ENCODE assay signal across 13 cellular contexts in genomic region chr2:174465327-174465726, GRCh38. TPM values are rescaled to one million over a fixed set of nuclear protein-coding genes. Genes with fewer than 3 reads are reported as not detected.
DNase-seq lines count a peak whose midpoint lies in the region; ATAC-seq lines count a peak whose summit lies in the region.
"Had no signal": no experiment of that assay in that cellular context is flagged by ENCODE, and none has a peak within 500 bp of the region (broad histone marks: within the 10 kb centered on the region; RNA-seq: fewer than 3 reads in every experiment).

No MANE protein-coding gene starts in this region.

- no peak overlapping the region for H3K4me2 ChIP-seq in Karpas-422 (ENCODE audit: low read depth, low read length, poor library complexity, severe bottlenecking)

- H3K4me1 Mint-ChIP-seq in naive thymus-derived CD8-positive, alpha-beta T cell, result peaks cover 0 to 2% (median 0%) of the 10 kb centered on the region in 4 donors
- H3K4me1 Mint-ChIP-seq: B cell; stimulated activated memory B cell treated with anti-CD40 and anti-IgM and Interleukin-4, amounts not matched to agents 10 μg/mL and 1 μg/mL and 100 μg/mL, for 72 hours had no signal

- no peaks in the 10 kb centered on the region for H3K27me3 Mint-ChIP-seq in naive thymus-derived CD8-positive, alpha-beta T cell
- H3K27me3 Mint-ChIP-seq: B cell; stimulated activated memory B cell treated with anti-CD40 and anti-IgM and Interleukin-4, amounts not matched to agents 10 μg/mL and 1 μg/mL and 100 μg/mL, for 72 hours had no signal

- H4K20me1 ChIP-seq in Karpas-422 (ENCODE audit: insufficient read depth, low read depth, low read length), result no peaks in the 10 kb centered on the region

- no peak overlapping the region for H3K9ac ChIP-seq in Karpas-422 (ENCODE audit: low read length)

- peaks cover 5 to 60% (median 9%) of the 10 kb centered on the region in 3 donors for H3K36me3 Mint-ChIP-seq in naive thymus-derived CD8-positive, alpha-beta T cell
- H3K36me3 Mint-ChIP-seq: stimulated activated memory B cell treated with anti-CD40 and anti-IgM and Interleukin-4, amounts not matched to agents 10 μg/mL and 1 μg/mL and 100 μg/mL, for 72 hours had no signal

- no peak overlapping the region for H2AFZ ChIP-seq in Karpas-422 (ENCODE audit: low read length)

- no peak overlapping the region for H3K27ac ChIP-seq in Karpas-422 (ENCODE audit: low read length)
- H3K27ac ChIP-seq: esophagus muscularis mucosa had no signal

- peak overlapping the region in 3 of 10 donors; percentile 21 to 69 (median 53) for H3K27ac Mint-ChIP-seq in naive thymus-derived CD8-positive, alpha-beta T cell
- H3K27ac Mint-ChIP-seq: activated naive CD4-positive, alpha-beta T cell treated with anti-CD3 and anti-CD28 coated beads for 36 hours; B cell; stimulated activated memory B cell treated with anti-CD40 and anti-IgM and Interleukin-4, amounts not matched to agents 10 μg/mL and 1 μg/mL and 100 μg/mL, for 72 hours had no signal

- H3K4me3 Mint-ChIP-seq in naive thymus-derived CD8-positive, alpha-beta T cell, result no peak overlapping the region
- H3K4me3 Mint-ChIP-seq: activated naive CD4-positive, alpha-beta T cell treated with anti-CD3 and anti-CD28 coated beads for 36 hours; B cell; stimulated activated memory B cell treated with anti-CD40 and anti-IgM and Interleukin-4, amounts not matched to agents 10 μg/mL and 1 μg/mL and 100 μg/mL, for 72 hours had no signal

- H3K27me3 ChIP-seq in Karpas-422 (ENCODE audit: low read length), result no peaks in the 10 kb centered on the region
- H3K27me3 ChIP-seq: esophagus muscularis mucosa had no signal

- H3K9me3 Mint-ChIP-seq in naive thymus-derived CD8-positive, alpha-beta T cell, result no peaks in the 10 kb centered on the region
- H3K9me3 Mint-ChIP-seq: activated naive CD4-positive, alpha-beta T cell treated with anti-CD3 and anti-CD28 coated beads for 36 hours; stimulated activated memory B cell treated with anti-CD40 and anti-IgM and Interleukin-4, amounts not matched to agents 10 μg/mL and 1 μg/mL and 100 μg/mL, for 72 hours had no signal

- H3K4me3 ChIP-seq in Karpas-422 (ENCODE audit: low read length), result no peak overlapping the region
- H3K4me3 ChIP-seq: esophagus muscularis mucosa had no signal

- POLR2A ChIA-PET in naive thymus-derived CD8-positive, alpha-beta T cell (lab: Charles Lee), result interaction anchor here (0.7 to 2.1 kb wide), 4 partner anchors 21 to 60 kb away, joined by 3 to 11 read pairs (median 4); partner anchors contain the start of gene GPR155

- DNase-seq in left ventricle myocardium superior (no peak), Right ventricle myocardium superior (no peak), RKO (ENCODE audit: low spot score) (peak; percentile 8), globus pallidus (ENCODE audit: low spot score) (peak; percentile 9), Karpas-422 (no peak), amniotic stem cell (lab: John Stamatoyannopoulos, UW) (no peak), RPMI8226 (no peak)
- DNase-seq in naive thymus-derived CD8-positive, alpha-beta T cell, result no peak
- DNase-seq: activated naive CD4-positive, alpha-beta T cell treated with anti-CD3 and anti-CD28 coated beads for 36 hours; stimulated activated CD4-positive, alpha-beta T cell treated with anti-CD3 and anti-CD28 coated beads, Interleukin-4, amount 100 ng/mL, for 1 hour had no signal

- intact Hi-C loops in left ventricle myocardium superior (cut with micrococcal nuclease), result loop anchor here (10.0 kb wide), 1 partner anchor 59 kb away; no protein-coding TSS in a partner anchor
- intact Hi-C loops in Right ventricle myocardium superior (cut with DNase I), result no loop called here

- no peaks in the 10 kb centered on the region for H3K79me2 ChIP-seq in Karpas-422 (ENCODE audit: low read length)

- H3K4me1 ChIP-seq in Karpas-422 (ENCODE audit: low read length), result peaks cover 3% of the 10 kb centered on the region; the same call in 1 of the 2 replicates

- H3K9me3 ChIP-seq in Karpas-422 (ENCODE audit: low read length), result no peaks in the 10 kb centered on the region
- H3K9me3 ChIP-seq: esophagus muscularis mucosa had no signal

- H3K36me3 ChIP-seq in Karpas-422 (ENCODE audit: insufficient read depth, low read length), result no peaks in the 10 kb centered on the region

- H3K9me2 ChIP-seq in Karpas-422 (replicated peaks; ENCODE audit: insufficient read depth, low read length), result no peaks in the 10 kb centered on the region

- peak; percentile 32 for ATAC-seq in left ventricle myocardium superior
- no peak for ATAC-seq in Right ventricle myocardium superior (ENCODE audit: poor library complexity)
- no peak for ATAC-seq in naive thymus-derived CD8-positive, alpha-beta T cell
- ATAC-seq: stimulated activated memory B cell treated with anti-CD40 and anti-IgM and Interleukin-4, amounts not matched to agents 10 μg/mL and 1 μg/mL and 100 μg/mL, for 72 hours had no signal

RNA-seq across cellular contexts. Expression of gene GPR155, which starts 21.5 kb away (rescaled TPM):
- total RNA-seq in left ventricle myocardium superior (16.6 TPM), Right ventricle myocardium superior (14.7 TPM)
- total RNA-seq in Karpas-422 (2014; rRNA removed; shearing (Covaris generic); ENCODE audit: low replicate concordance), result 0.69 and 1.0 TPM in 2 replicates
- 10 to 100 TPM; 23.9 to 27.2 TPM for total RNA-seq in naive thymus-derived CD8-positive, alpha-beta T cell
- 10 to 100 TPM in 2 of 3 donors, 1 to 10 TPM in 1; 9.7 to 19.5 (median 18.6) TPM for polyA plus RNA-seq in naive thymus-derived CD8-positive, alpha-beta T cell

Comparison
In these comparisons a context has a peak if more than half of its experiments do, and no peak if none do; other contexts are left out.
1. DNase-seq: peak in RKO (single experiment) and globus pallidus (single experiment); none in left ventricle myocardium superior (single experiment), Right ventricle myocardium superior (single experiment), Karpas-422 (single experiment), naive thymus-derived CD8-positive, alpha-beta T cell (0 of 10), amniotic stem cell (single experiment) and RPMI8226 (single experiment).